ENCODE assay signal across 1 cellular context in the genomic region with DNA sequence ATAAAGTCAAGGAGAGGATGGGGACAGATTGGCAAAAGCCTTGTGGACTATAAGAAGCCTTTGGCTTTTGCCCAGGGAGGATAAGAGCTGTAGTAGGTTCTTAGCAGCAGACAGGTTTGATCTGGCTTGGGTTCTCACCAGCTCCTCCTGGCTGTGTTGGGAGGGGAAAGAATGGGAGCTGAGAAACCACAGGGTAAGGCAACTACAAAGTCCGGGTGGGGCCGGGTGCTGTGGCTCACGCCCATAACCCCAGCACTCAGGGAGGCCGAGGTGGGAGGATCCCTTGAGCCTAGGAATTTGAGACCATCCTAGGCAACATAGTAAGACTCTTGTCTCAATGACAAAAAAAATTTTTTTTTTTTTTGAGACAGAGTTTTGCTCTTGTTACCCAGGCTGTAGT.
TF ChIP-seq lines count a peak whose summit lies in the region.

No MANE protein-coding gene starts in this region.

TF ChIP-seq in K562, 482 proteins besides CTCF, POLR2A, EP300 and RAD21:
- TF ChIP-seq, protein P1, sequence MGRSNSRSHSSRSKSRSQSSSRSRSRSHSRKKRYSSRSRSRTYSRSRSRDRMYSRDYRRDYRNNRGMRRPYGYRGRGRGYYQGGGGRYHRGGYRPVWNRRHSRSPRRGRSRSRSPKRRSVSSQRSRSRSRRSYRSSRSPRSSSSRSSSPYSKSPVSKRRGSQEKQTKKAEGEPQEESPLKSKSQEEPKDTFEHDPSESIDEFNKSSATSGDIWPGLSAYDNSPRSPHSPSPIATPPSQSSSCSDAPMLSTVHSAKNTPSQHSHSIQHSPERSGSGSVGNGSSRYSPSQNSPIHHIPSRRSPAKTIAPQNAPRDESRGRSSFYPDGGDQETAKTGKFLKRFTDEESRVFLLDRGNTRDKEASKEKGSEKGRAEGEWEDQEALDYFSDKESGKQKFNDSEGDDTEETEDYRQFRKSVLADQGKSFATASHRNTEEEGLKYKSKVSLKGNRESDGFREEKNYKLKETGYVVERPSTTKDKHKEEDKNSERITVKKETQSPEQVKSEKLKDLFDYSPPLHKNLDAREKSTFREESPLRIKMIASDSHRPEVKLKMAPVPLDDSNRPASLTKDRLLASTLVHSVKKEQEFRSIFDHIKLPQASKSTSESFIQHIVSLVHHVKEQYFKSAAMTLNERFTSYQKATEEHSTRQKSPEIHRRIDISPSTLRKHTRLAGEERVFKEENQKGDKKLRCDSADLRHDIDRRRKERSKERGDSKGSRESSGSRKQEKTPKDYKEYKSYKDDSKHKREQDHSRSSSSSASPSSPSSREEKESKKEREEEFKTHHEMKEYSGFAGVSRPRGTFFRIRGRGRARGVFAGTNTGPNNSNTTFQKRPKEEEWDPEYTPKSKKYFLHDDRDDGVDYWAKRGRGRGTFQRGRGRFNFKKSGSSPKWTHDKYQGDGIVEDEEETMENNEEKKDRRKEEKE (IDR thresholded peaks at IDR 0.05; ENCODE audit: borderline replicate concordance in 1 of 2, control insufficient read depth in 1 of 2, low read depth in 2 of 2, low read length in 1 of 2), result no peak
- TF ChIP-seq, protein P2, sequence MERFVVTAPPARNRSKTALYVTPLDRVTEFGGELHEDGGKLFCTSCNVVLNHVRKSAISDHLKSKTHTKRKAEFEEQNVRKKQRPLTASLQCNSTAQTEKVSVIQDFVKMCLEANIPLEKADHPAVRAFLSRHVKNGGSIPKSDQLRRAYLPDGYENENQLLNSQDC (CRISPR knock-in tag; IDR thresholded peaks at IDR 0.05), result no peak
- TF ChIP-seq NUFIP1 (IDR thresholded peaks at IDR 0.05; ENCODE audit: partially characterized antibody) (no peak), POLR3A (IDR thresholded peaks at IDR 0.05; ENCODE audit: borderline replicate concordance, extremely low read depth, insufficient read depth, insufficient read length) (no peak), ZNF282 (CRISPR knock-in tag; IDR thresholded peaks at IDR 0.05) (no peak), ZNF140 (CRISPR knock-in tag; IDR thresholded peaks at IDR 0.05) (no peak), U2AF1 (optimal IDR thresholded peaks at IDR 0.05; ENCODE audit: low read depth, low read length) (no peak), JUN (IDR thresholded peaks at IDR 0.05; ENCODE audit: borderline replicate concordance, low read depth, low read length) (no peak), JUN (CRISPR knock-in tag; IDR thresholded peaks at IDR 0.05; ENCODE audit: borderline replicate concordance) (no peak), ARNT (IDR thresholded peaks at IDR 0.05) (no peak), SNIP1 (IDR thresholded peaks at IDR 0.05; ENCODE audit: low read depth) (no peak)
- TF ChIP-seq, protein P3, sequence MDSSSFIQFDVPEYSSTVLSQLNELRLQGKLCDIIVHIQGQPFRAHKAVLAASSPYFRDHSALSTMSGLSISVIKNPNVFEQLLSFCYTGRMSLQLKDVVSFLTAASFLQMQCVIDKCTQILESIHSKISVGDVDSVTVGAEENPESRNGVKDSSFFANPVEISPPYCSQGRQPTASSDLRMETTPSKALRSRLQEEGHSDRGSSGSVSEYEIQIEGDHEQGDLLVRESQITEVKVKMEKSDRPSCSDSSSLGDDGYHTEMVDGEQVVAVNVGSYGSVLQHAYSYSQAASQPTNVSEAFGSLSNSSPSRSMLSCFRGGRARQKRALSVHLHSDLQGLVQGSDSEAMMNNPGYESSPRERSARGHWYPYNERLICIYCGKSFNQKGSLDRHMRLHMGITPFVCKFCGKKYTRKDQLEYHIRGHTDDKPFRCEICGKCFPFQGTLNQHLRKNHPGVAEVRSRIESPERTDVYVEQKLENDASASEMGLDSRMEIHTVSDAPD (CRISPR knock-in tag; IDR thresholded peaks at IDR 0.05), result no peak
- TF ChIP-seq, protein P4, sequence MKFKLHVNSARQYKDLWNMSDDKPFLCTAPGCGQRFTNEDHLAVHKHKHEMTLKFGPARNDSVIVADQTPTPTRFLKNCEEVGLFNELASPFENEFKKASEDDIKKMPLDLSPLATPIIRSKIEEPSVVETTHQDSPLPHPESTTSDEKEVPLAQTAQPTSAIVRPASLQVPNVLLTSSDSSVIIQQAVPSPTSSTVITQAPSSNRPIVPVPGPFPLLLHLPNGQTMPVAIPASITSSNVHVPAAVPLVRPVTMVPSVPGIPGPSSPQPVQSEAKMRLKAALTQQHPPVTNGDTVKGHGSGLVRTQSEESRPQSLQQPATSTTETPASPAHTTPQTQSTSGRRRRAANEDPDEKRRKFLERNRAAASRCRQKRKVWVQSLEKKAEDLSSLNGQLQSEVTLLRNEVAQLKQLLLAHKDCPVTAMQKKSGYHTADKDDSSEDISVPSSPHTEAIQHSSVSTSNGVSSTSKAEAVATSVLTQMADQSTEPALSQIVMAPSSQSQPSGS (CRISPR knock-in tag; IDR thresholded peaks at IDR 0.05), result no peak
- TF ChIP-seq, protein P5, sequence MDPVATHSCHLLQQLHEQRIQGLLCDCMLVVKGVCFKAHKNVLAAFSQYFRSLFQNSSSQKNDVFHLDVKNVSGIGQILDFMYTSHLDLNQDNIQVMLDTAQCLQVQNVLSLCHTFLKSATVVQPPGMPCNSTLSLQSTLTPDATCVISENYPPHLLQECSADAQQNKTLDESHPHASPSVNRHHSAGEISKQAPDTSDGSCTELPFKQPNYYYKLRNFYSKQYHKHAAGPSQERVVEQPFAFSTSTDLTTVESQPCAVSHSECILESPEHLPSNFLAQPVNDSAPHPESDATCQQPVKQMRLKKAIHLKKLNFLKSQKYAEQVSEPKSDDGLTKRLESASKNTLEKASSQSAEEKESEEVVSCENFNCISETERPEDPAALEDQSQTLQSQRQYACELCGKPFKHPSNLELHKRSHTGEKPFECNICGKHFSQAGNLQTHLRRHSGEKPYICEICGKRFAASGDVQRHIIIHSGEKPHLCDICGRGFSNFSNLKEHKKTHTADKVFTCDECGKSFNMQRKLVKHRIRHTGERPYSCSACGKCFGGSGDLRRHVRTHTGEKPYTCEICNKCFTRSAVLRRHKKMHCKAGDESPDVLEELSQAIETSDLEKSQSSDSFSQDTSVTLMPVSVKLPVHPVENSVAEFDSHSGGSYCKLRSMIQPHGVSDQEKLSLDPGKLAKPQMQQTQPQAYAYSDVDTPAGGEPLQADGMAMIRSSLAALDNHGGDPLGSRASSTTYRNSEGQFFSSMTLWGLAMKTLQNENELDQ (CRISPR knock-in tag; IDR thresholded peaks at IDR 0.05; ENCODE audit: borderline replicate concordance), result no peak
